Comparison of ENCODE assay signal across 28 cellular contexts in the genomic region with DNA sequence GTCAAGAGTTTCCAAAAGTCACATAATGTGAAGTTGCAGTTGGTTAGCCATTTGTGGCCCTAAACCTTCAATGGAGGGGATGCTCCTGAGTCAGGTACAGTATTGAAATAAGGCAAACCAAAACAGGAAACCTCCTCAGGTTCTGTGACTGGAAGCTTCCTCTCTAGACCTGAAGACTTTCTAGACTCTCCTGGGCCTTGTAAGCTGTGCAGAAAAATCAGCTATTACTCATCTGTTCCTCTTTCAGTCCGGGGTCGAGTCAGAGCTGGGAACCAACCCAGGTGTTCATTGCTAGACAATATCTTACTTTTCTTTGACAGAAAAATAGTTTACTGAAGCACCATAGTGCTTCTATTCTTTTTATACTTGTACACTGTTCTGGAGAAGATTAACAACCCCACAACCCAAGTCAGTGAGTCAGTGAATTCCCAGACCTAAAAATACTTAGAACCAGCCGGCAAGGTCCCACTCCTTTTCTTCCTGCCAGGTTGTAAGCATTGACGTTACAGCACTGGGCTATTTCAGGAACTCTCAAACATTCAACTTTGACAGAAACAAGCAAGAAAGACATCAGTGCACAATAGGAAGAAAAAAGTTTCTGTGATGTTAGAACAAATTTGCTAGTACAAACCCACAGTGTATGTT. TPM values are rescaled to one million over a fixed set of nuclear protein-coding genes. Genes with fewer than 3 reads are reported as not detected.
"Had no signal": no experiment of that assay in that cellular context is flagged by ENCODE, and none has a peak within 500 bp of the region (broad histone marks: within the 10 kb centered on the region; RNA-seq: fewer than 3 reads in every experiment).

No MANE protein-coding gene starts in this region.

- H3K4me3 ChIP-seq: ascending aorta, lower lobe of right lung, sigmoid colon, smooth muscle cell, suprapubic skin, transverse colon had no signal

- H3K9me3 Mint-ChIP-seq: activated naive CD4-positive, alpha-beta T cell treated with anti-CD3 and anti-CD28 coated beads for 36 hours; activated T-cell treated with anti-CD3 and anti-CD28 coated beads, Interleukin-2, amount 50 U/mL, for 24 hours; stimulated activated naive CD8-positive, alpha-beta T cell treated with anti-CD3 and anti-CD28 coated beads, Interleukin-15, Interleukin-2, amounts not matched to agents 100 ng/mL and 50 ng/mL, for 24 hours had no signal

- H3K27ac ChIP-seq: ascending aorta, brain microvascular endothelial cell, foreskin keratinocyte, lower lobe of right lung, sigmoid colon, suprapubic skin, transverse colon had no signal

- DNase-seq: activated CD4-positive, alpha-beta T cell treated with anti-CD3 and anti-CD28 coated beads, Interleukin-2, amount 50 U/mL, for 4 hours; activated CD8-positive, alpha-beta memory T cell treated with anti-CD3 and anti-CD28 coated beads for 24 hours; activated CD8-positive, alpha-beta memory T cell treated with anti-CD3 and anti-CD28 coated beads, Interleukin-2, amount 50 U/mL, for 4 hours; activated effector memory CD4-positive, alpha-beta T cell treated with Interleukin-2 at 50 U/mL for 16 hours; activated naive CD4-positive, alpha-beta T cell treated with anti-CD3 and anti-CD28 coated beads for 36 hours; activated T-cell treated with anti-CD3 and anti-CD28 coated beads, Interleukin-2, amount 50 U/mL, for 24 hours; brain microvascular endothelial cell; central memory CD4-positive, alpha-beta T cell; dermis blood vessel endothelial cell; effector CD8-positive, alpha-beta T cell; foreskin keratinocyte; lower lobe of right lung; naive thymus-derived CD4-positive, alpha-beta T cell; retina; sigmoid colon; stimulated activated CD4-positive, alpha-beta T cell treated with anti-CD3 and anti-CD28 coated beads, Interleukin-15, amount 100 ng/mL, for 24 hours; stimulated activated CD4-positive, alpha-beta T cell treated with anti-CD3 and anti-CD28 coated beads, Interleukin-4, amount 100 ng/mL, for 1 hour; transverse colon had no signal

- H3K27ac Mint-ChIP-seq: activated naive CD4-positive, alpha-beta T cell treated with anti-CD3 and anti-CD28 coated beads for 36 hours; activated T-cell treated with anti-CD3 and anti-CD28 coated beads, Interleukin-2, amount 50 U/mL, for 24 hours; naive thymus-derived CD4-positive, alpha-beta T cell; stimulated activated naive CD8-positive, alpha-beta T cell treated with anti-CD3 and anti-CD28 coated beads, Interleukin-15, Interleukin-2, amounts not matched to agents 100 ng/mL and 50 ng/mL, for 24 hours had no signal

- H3K27me3 ChIP-seq: ascending aorta, brain microvascular endothelial cell, foreskin keratinocyte, sigmoid colon, suprapubic skin, transverse colon had no signal

- H3K36me3 Mint-ChIP-seq: naive thymus-derived CD4-positive, alpha-beta T cell had no signal

- H3K4me1 Mint-ChIP-seq: naive thymus-derived CD4-positive, alpha-beta T cell had no signal

- FAIRE-seq: urothelium cell line had no signal

- H3K4me3 Mint-ChIP-seq: activated naive CD4-positive, alpha-beta T cell treated with anti-CD3 and anti-CD28 coated beads for 36 hours; activated T-cell treated with anti-CD3 and anti-CD28 coated beads, Interleukin-2, amount 50 U/mL, for 24 hours; naive thymus-derived CD4-positive, alpha-beta T cell; stimulated activated naive CD8-positive, alpha-beta T cell treated with anti-CD3 and anti-CD28 coated beads, Interleukin-15, Interleukin-2, amounts not matched to agents 100 ng/mL and 50 ng/mL, for 24 hours had no signal

- ATAC-seq: foreskin keratinocyte; left lobe of liver; lower lobe of right lung; naive thymus-derived CD4-positive, alpha-beta T cell had no signal

- H3K36me3 ChIP-seq: ascending aorta, brain microvascular endothelial cell, lower lobe of right lung, sigmoid colon, suprapubic skin, transverse colon had no signal

- H3K9me3 ChIP-seq: ascending aorta, lower lobe of right lung, sigmoid colon, suprapubic skin, transverse colon had no signal

RNA-seq across cellular contexts. Expression of gene FSTL4, which starts 47.3 kb away (rescaled TPM):
- total RNA-seq: kidney epithelial cell; left lobe of liver; mesenteric fat pad; osteoblast; T-helper 2 cell treated with Interferon-gamma antibody and Interleukin-4, amounts not matched to agents 100 ng/mL and 5 ng/mL, for 36 hours had no signal
- polyA plus RNA-seq: naive thymus-derived CD4-positive, alpha-beta T cell; smooth muscle cell had no signal
